In the genomic region with DNA sequence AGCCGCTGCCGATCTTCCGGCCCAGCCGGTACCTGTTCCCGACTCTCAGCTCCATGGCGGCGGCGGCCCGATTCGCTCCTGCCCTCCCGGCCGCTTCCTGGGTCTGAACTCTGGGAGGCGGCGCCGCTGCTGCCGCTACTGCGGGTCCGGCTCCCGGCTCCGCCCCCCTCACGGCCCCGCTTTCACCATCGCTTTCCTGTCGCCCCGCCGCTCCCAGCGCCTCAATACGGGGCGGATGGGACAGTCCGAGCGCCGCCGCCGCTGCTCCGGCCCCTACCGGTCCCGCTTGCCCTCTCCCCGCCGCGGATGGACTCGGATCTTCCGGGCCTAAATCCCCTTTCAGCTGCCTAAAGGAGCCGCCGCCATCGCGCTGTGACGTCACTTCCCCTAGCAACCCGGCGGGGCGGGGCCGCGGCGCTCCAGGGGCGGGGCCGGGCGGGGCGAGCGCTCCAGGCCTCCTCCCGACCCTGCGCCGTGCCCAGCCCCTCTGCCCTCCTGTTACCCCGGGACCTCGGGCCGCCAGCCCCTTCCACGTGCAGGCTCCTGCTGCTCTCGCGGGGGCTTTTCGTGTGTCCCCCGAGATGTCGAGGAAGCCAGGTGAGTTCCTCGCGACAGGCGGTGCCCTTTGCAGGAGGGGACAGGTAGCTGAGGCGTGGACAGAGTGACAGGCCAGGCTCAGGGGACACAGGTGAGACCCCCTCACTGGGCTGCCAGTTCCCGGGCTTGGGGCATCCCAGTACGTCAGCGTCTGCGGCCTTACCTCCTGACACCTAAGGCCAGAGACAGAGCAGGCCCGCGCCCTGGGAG, we compare ENCODE assay signal across 8 cellular contexts. TPM values are rescaled to one million over a fixed set of nuclear protein-coding genes. Genes with fewer than 3 reads are reported as not detected.
DNase-seq lines count a peak whose midpoint lies in the region; ATAC-seq and TF ChIP-seq lines count a peak whose summit lies in the region.

A gene (minus strand): TSS at position 374 of the 807 bp plus-strand sequence. CDS start 319 bp downstream, at position 55.

- CTCF ChIA-PET in PC-9 (lab: Charles Lee) = no interaction called here

- peak within 1 kb of the TSS; percentile 93 for H3K27ac ChIP-seq in PC-9
- H3K27ac ChIP-seq in mucosa of rectum (ENCODE audit: low read depth in 2 of 2, low read length in 2 of 2) = peak within 1 kb of the TSS; percentile 95 to 97

- peak within 1 kb of the TSS; percentile 66 for H2AFZ ChIP-seq in PC-9

- in situ Hi-C loops in KBM-7 (cut with MboI; ENCODE audit: low pct_unique_long_range_greater_than_20kb, low sequenced_read_pairs) = no loop called here

- peak within 1 kb of the TSS; percentile 87 to 89 for H3K9ac ChIP-seq in mucosa of rectum (ENCODE audit: low read depth in 1 of 2, low read length in 2 of 2)

- peaks cover 46% of the 10 kb centered on the region for H3K79me2 ChIP-seq in PC-9 (ENCODE audit: low read depth)

- peak; percentile 77 for ATAC-seq in GM21528 (IDR thresholded peaks at IDR 0.05; ENCODE audit: low FRiP score, unreplicated experiment)

- H3K4me1 ChIP-seq in PC-9 (replicated peaks; ENCODE audit: insufficient read depth) (peaks cover 46% of the 10 kb centered on the region), mucosa of rectum (ENCODE audit: control insufficient read depth in 2 of 2, insufficient read depth in 2 of 2, low read length in 2 of 2) (peaks cover 47% of the 10 kb centered on the region in 2 donors)

- POLR2A ChIA-PET in PC-9 (lab: Charles Lee; ENCODE audit: unreplicated experiment) = interaction anchor here (1.3 kb wide), 1 partner anchor 19 kb away, joined by 5 read pairs; no protein-coding TSS in a partner anchor

- TF ChIP-seq POLR2A in erythroblast (IDR thresholded peaks at IDR 0.05; ENCODE audit: low read length) = peak; percentile 61

- peak within 1 kb of the TSS; percentile 88 for H3K4me3 ChIP-seq in PC-9
- peak within 1 kb of the TSS; percentile 82 to 89 for H3K4me3 ChIP-seq in mucosa of rectum (ENCODE audit: low read length in 2 of 2)

- peak; percentile 100 for DNase-seq in D341Med (ENCODE audit: low spot score)
- peak; percentile 88 for DNase-seq in KBM-7
- DNase-seq in PC-9 = peak; percentile 47 to 88
- peak; percentile 97 for DNase-seq in activated T-cell treated with anti-CD3 and anti-CD28 coated beads, Interleukin-2, amount 50 U/mL, for 1 hour
- peak; percentile 90 to 95 for DNase-seq in erythroblast (lab: John Stamatoyannopoulos, UW)
- peak; percentile 77 to 84 for DNase-seq in stimulated activated CD8-positive, alpha-beta memory T cell treated with anti-CD3 and anti-CD28 coated beads, Interleukin-4, amount 100 ng/mL, for 4 hours (ENCODE audit: low read depth in 2 of 2, low spot score in 1 of 2)

- peaks cover 41% of the 10 kb centered on the region for H4K20me1 ChIP-seq in PC-9 (ENCODE audit: insufficient read depth)

- peaks cover 37% of the 10 kb centered on the region for H3F3A ChIP-seq in PC-9 (ENCODE audit: insufficient read depth, low read depth)

- TF ChIP-seq CTCF in PC-9 (conservative IDR thresholded peaks at IDR 0.05) = no peak

- peaks cover 10% of the 10 kb centered on the region for H3K36me3 ChIP-seq in PC-9 (ENCODE audit: low read depth)
- peaks cover 17 to 20% of the 10 kb centered on the region in 2 donors for H3K36me3 ChIP-seq in mucosa of rectum (ENCODE audit: control insufficient read depth in 2 of 2, insufficient read depth in 2 of 2, low read length in 2 of 2)

- intact Hi-C loops in PC-9 (cut with micrococcal nuclease; ENCODE audit: unreplicated experiment) = no loop called here

- H3K27me3 ChIP-seq in PC-9 (ENCODE audit: insufficient read depth, low read depth) = no peaks in the 10 kb centered on the region
- H3K27me3 ChIP-seq in mucosa of rectum (ENCODE audit: control insufficient read depth in 2 of 2, insufficient read depth in 2 of 2, low read length in 2 of 2) = no peaks in the 10 kb centered on the region

- BruUV-seq in PC-9 (replicated peaks; lab: Mats Ljungman, UMichigan) = no TSS peak

- H3K4me2 ChIP-seq in PC-9 = peak within 1 kb of the TSS; percentile 87

- H3K9me3 ChIP-seq in PC-9 (ENCODE audit: insufficient read depth, low read depth) (no peaks in the 10 kb centered on the region), mucosa of rectum (ENCODE audit: control insufficient read depth in 2 of 2, low read length in 2 of 2) (no peaks in the 10 kb centered on the region)

- H3K9me2 ChIP-seq in PC-9 (ENCODE audit: insufficient read depth) = no peaks in the 10 kb centered on the region

RNA-seq across cellular contexts. Expression of the gene that starts here (rescaled TPM):
- total RNA-seq in PC-9 (2021) = 151 and 181 TPM in 2 replicates

Comparison
In these comparisons a context has a peak if more than half of its experiments do, and no peak if none do; other contexts are left out.
1. Peak in every context shown above with its lines: DNase-seq, ATAC-seq, H3K4me3 ChIP-seq and H3K27ac ChIP-seq.